Comparison of ENCODE assay signal across 8 cellular contexts in genomic region chr7:108001759-108002725, GRCh38. TPM values are rescaled to one million over a fixed set of nuclear protein-coding genes. Genes with fewer than 3 reads are reported as not detected.
A peak's percentile ranks its signal among the peaks of the same experiment; 100 is the strongest.
DNase-seq lines count a peak whose midpoint lies in the region; ATAC-seq and TF ChIP-seq lines count a peak whose summit lies in the region.

No MANE protein-coding gene starts in this region.

- TF ChIP-seq POLR2A in lower leg skin (IDR thresholded peaks at IDR 0.05) = no peak
- no peak for TF ChIP-seq POLR2A in upper lobe of left lung (IDR thresholded peaks at IDR 0.05)

- TF ChIP-seq CTCF in colonic mucosa (IDR thresholded peaks at IDR 0.05) (no peak), lower leg skin (IDR thresholded peaks at IDR 0.05) (no peak), upper lobe of left lung (IDR thresholded peaks at IDR 0.05) (no peak)

- H3K4me3 ChIP-seq in colonic mucosa (peak overlapping the region; percentile 71), lower leg skin (ENCODE audit: low read depth, poor library complexity, severe bottlenecking) (peak overlapping the region; percentile 59), upper lobe of left lung (peak overlapping the region; percentile 16 to 69 (median 57))

- peak; percentile 88 for DNase-seq in G401 (ENCODE audit: low spot score)
- DNase-seq in NCI-H446 treated with DMSO at 0.1 percent for 48 hours (lab: John Stamatoyannopoulos, UW) = peak; percentile 24
- no peak for DNase-seq in colonic mucosa
- DNase-seq in lower leg skin (ENCODE audit: low spot score in 2 of 2) = no peak
- peak in 1 of 2 donors; percentile 85 for DNase-seq in upper lobe of left lung
- no peak for DNase-seq in HuH-7.5 (ENCODE audit: low spot score)
- no peak for DNase-seq in superior temporal gyrus (ENCODE audit: extremely low spot score)

- H3K27me3 ChIP-seq in colonic mucosa = no peaks in the 10 kb centered on the region
- H3K27me3 ChIP-seq in upper lobe of left lung = peaks cover 2 to 14% (median 8%) of the 10 kb centered on the region in 4 donors

- H3K36me3 ChIP-seq in colonic mucosa (no peaks in the 10 kb centered on the region), upper lobe of left lung (peaks cover 0 to 2% (median 0%) of the 10 kb centered on the region in 4 donors)

- no peak for TF ChIP-seq EP300 in upper lobe of left lung (IDR thresholded peaks at IDR 0.05)

- peak overlapping the region; percentile 72 to 86 for H3K9ac ChIP-seq in colonic mucosa (ENCODE audit: low read depth in 2 of 2, low read length in 2 of 2)

- WGBS in lower leg skin, 2 donors = 0 to 1% methylated on average over 54 to 72 of the region's 75 CpGs
- 0 to 1% methylated on average over 18 to 51 of the region's 75 CpGs for WGBS in upper lobe of left lung, 2 donors

- intact Hi-C loops in colonic mucosa (cut with DNase I) (no loop called here), lower leg skin (cut with DNase I; ENCODE audit: low total_unique reads) (no loop called here)

- H3K27ac ChIP-seq in colonic mucosa = peak overlapping the region; percentile 86
- H3K27ac ChIP-seq in upper lobe of left lung = peak overlapping the region; percentile 70 to 82 (median 78)

- peaks cover 10% of the 10 kb centered on the region for H3K4me1 ChIP-seq in colonic mucosa
- peaks cover 19 to 36% (median 22%) of the 10 kb centered on the region in 4 donors for H3K4me1 ChIP-seq in upper lobe of left lung

- peak; percentile 12 to 50 for ATAC-seq in upper lobe of left lung (ENCODE audit: low FRiP score in 2 of 2)
- ATAC-seq in GM21447 (IDR thresholded peaks at IDR 0.05; ENCODE audit: unreplicated experiment) = no peak

- H3K9me3 ChIP-seq in colonic mucosa (no peaks in the 10 kb centered on the region), upper lobe of left lung (no peaks in the 10 kb centered on the region)

- in situ Hi-C loops in G401 (cut with HindIII; ENCODE audit: low sequenced_read_pairs) = no loop called here

RNA-seq across cellular contexts. Expression of gene LAMB1, which starts 0.9 kb away (rescaled TPM):
- total RNA-seq in G401 (2014; rRNA removed; shearing (Covaris generic)) = 4.3 and 5.9 TPM in 2 replicates
- total RNA-seq in colonic mucosa (10 to 100 TPM; 91.6 to 96.7 TPM), lower leg skin (10 to 100 TPM; 43.9 to 84.8 (median 65.2) TPM), upper lobe of left lung (100 to 1,000 TPM; 100 to 443 (median 135) TPM)

Comparison
In these comparisons a context has a peak if more than half of its experiments do, and no peak if none do; other contexts are left out.
1. DNase-seq: peak in G401 (single experiment) and NCI-H446 treated with DMSO at 0.1 percent for 48 hours (single experiment); none in colonic mucosa (single experiment), lower leg skin (0 of 2), HuH-7.5 (single experiment) and superior temporal gyrus (single experiment).
2. Peak in every context shown above with its lines, with median percentiles within 50 percentile points of each other: H3K4me3 ChIP-seq.